Comparison of ENCODE assay signal across 14 cellular contexts in genomic region chr2:201929627-201930026, GRCh38.
"Had no signal": no experiment of that assay in that cellular context is flagged by ENCODE, and none has a peak within 500 bp of the region (broad histone marks: within the 10 kb centered on the region; RNA-seq: fewer than 3 reads in every experiment).

No MANE protein-coding gene starts in this region.

- H3K27ac ChIP-seq: cardiac muscle cell, esophagus squamous epithelium, left ventricle myocardium inferior, thoracic aorta had no signal

- ATAC-seq: activated CD8-positive, alpha-beta T cell treated with anti-CD3 and anti-CD28 coated beads, Interleukin-2, amount 10 ng/mL, durations not matched to agents 7 days and 5 days; activated naive CD4-positive, alpha-beta T cell treated with anti-CD3 and anti-CD28 coated beads, Interleukin-2, amount 50 U/mL, for 72 hours; activated T-cell treated with anti-CD3 and anti-CD28 coated beads, Interleukin-2, amount 50 U/mL, for 72 hours; natural killer cell treated with Interleukin-12 subunit alpha and Interleukin-12 subunit beta and Interleukin-15 and Interleukin-18, amount 100 ng/mL, for 72 hours; stimulated activated effector memory CD8-positive, alpha-beta T cell treated with anti-CD3 and anti-CD28 coated beads, Interleukin-12 subunit alpha, Interleukin-12 subunit beta, amount 100 ng/mL, for 72 hours had no signal

- H3K4me3 ChIP-seq: cardiac muscle cell, esophagus squamous epithelium, left ventricle myocardium inferior, thoracic aorta had no signal

- H3K36me3 ChIP-seq: cardiac muscle cell, esophagus squamous epithelium, left ventricle myocardium inferior, thoracic aorta had no signal

- DNase-seq: activated CD4-positive, alpha-beta T cell treated with anti-CD3 and anti-CD28 coated beads, Interleukin-2, amount 10 ng/mL, durations not matched to agents 24 days and 14 days; activated CD4-positive, CD25-positive, alpha-beta regulatory T cell; activated CD8-positive, alpha-beta memory T cell treated with anti-CD3 and anti-CD28 coated beads, Interleukin-2, amount 50 U/mL, for 4 hours; activated CD8-positive, alpha-beta T cell treated with anti-CD3 and anti-CD28 coated beads, Interleukin-2, amount 10 ng/mL, durations not matched to agents 7 days and 5 days; activated gamma-delta T cell; activated T-cell treated with anti-CD3 and anti-CD28 coated beads, Interleukin-2, amount 50 U/mL, for 72 hours; esophagus squamous epithelium; hypothalamus; left ventricle myocardium inferior had no signal
